In the genomic region with DNA sequence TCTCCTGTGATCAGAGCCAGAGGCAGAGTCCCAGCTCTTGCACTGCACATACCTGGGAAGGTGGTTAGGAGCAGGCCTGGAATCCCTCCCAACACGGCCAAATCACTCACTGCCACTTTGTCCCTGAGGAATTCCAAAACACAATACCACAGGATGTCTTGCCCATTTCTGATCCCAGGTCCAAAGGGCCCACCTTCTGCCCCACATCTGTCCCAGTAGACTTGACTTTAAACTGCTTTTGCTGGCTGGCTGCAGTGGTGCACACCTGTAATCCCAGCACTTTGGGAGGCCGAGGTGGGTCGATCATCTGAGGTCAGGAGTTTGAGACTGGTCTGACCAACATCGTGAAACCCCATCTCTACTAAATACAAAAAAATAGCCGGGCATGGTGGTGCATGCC, we compare ENCODE assay signal across 2 cellular contexts.
TF ChIP-seq lines count a peak whose summit lies in the region.

No MANE protein-coding gene starts in this region.

TF ChIP-seq in HEK293, 187 proteins besides CTCF, POLR2A, EP300 and RAD21:
- no peak for TF ChIP-seq ELK4 (IDR thresholded peaks at IDR 0.05; ENCODE audit: borderline replicate concordance, low read depth, low read length)
- TF ChIP-seq ZNF16 (tag by site-specific recombination; IDR thresholded peaks at IDR 0.05; ENCODE audit: low read depth) = no peak
- no peak for TF ChIP-seq ZNF398 (tag by site-specific recombination; IDR thresholded peaks at IDR 0.05)
- TF ChIP-seq ZNF561 (tag by site-specific recombination; IDR thresholded peaks at IDR 0.05; ENCODE audit: borderline replicate concordance) = no peak
- no peak for TF ChIP-seq IKZF3 (tag by site-specific recombination; IDR thresholded peaks at IDR 0.05)
- no peak for TF ChIP-seq GFI1B (tag by site-specific recombination; IDR thresholded peaks at IDR 0.05)
- peak; percentile 30 for TF ChIP-seq ZNF600 (tag by site-specific recombination; IDR thresholded peaks at IDR 0.05)
- TF ChIP-seq GLI4 (tag by site-specific recombination; IDR thresholded peaks at IDR 0.05) = no peak
- TF ChIP-seq ZBTB48 (tag by site-specific recombination; IDR thresholded peaks at IDR 0.05) = 0 out of 2 replicates have a peak, but pooled peaks have one; percentile 13
- TF ChIP-seq SETDB1 (IDR thresholded peaks at IDR 0.05; ENCODE audit: insufficient read length, low read length) = no peak
- no peak for TF ChIP-seq ZNF404 (tag by site-specific recombination; IDR thresholded peaks at IDR 0.05)
TF ChIP-seq in HEK293: peak in this region for 2.

TF ChIP-seq in H1, 55 proteins besides CTCF, POLR2A, EP300 and RAD21 (continued from another document):
- no peak for TF ChIP-seq BCL11A (IDR thresholded peaks at IDR 0.05; ENCODE audit: low read depth in 2 of 2, low read length in 2 of 2)
- TF ChIP-seq TAF7 (optimal IDR thresholded peaks at IDR 0.05; ENCODE audit: borderline replicate concordance, low read depth, low read length) = no peak
- TF ChIP-seq PHF8 (conservative IDR thresholded peaks at IDR 0.05; ENCODE audit: low read depth, low read length) = no peak
- no peak for TF ChIP-seq JUN (IDR thresholded peaks at IDR 0.05; ENCODE audit: low read depth, low read length)
TF ChIP-seq in H1: peak in this region for 0.
